ENCODE assay signal across 11 cellular contexts in genomic region chr7:92740713-92741126, GRCh38.
DNase-seq lines count a peak whose midpoint lies in the region; TF ChIP-seq lines count a peak whose summit lies in the region.
"Had no signal": no experiment of that assay in that cellular context is flagged by ENCODE, and none has a peak within 500 bp of the region (broad histone marks: within the 10 kb centered on the region; RNA-seq: fewer than 3 reads in every experiment).

No MANE protein-coding gene starts in this region.

- H3K14ac ChIP-seq in trophoblast cell (ENCODE audit: low read length), result no peak overlapping the region

- no peaks in the 10 kb centered on the region for H3K27me3 ChIP-seq in PC-9 (ENCODE audit: insufficient read depth, low read depth)
- no peaks in the 10 kb centered on the region for H3K27me3 ChIP-seq in trophoblast cell (ENCODE audit: insufficient read depth, low read length)
- no peaks in the 10 kb centered on the region for H3K27me3 ChIP-seq in adrenal gland
- H3K27me3 ChIP-seq: pancreas had no signal

- no peak overlapping the region for H4K8ac ChIP-seq in trophoblast cell (ENCODE audit: low read depth, low read length)

- intact Hi-C loops in PC-9 (cut with micrococcal nuclease; ENCODE audit: unreplicated experiment) (loop anchor here (1.0 kb wide), 2 partner anchors 23 to 92 kb away; no protein-coding TSS in a partner anchor), adrenal gland (cut with DNase I) (no loop called here)

- H2AFZ ChIP-seq in PC-9 (no peak overlapping the region), trophoblast cell (ENCODE audit: insufficient read depth, low read length, poor library complexity) (no peak overlapping the region)

- CTCF ChIA-PET in PC-9 (lab: Charles Lee), result interaction anchor here (0.6 kb wide), 1 partner anchor 11 kb away, joined by 5 read pairs; no protein-coding TSS in a partner anchor

- no peak overlapping the region for H2BK12ac ChIP-seq in trophoblast cell (ENCODE audit: low read length)

- no peak for TF ChIP-seq POLR2A in adrenal gland (IDR thresholded peaks at IDR 0.05)

- H3K4me1 ChIP-seq in PC-9 (replicated peaks; ENCODE audit: insufficient read depth), result peaks cover 27% of the 10 kb centered on the region
- peaks cover 4 to 8% of the 10 kb centered on the region in 2 experiments for H3K4me1 ChIP-seq in trophoblast cell (ENCODE audit: control insufficient read depth in 1 of 2, insufficient read depth in 2 of 2, low read length in 2 of 2)
- H3K4me1 ChIP-seq in adrenal gland (replicated peaks in 1 of 2), result peaks cover 4 to 8% of the 10 kb centered on the region in 2 donors
- H3K4me1 ChIP-seq: pancreas had no signal

- no peak overlapping the region for H4K91ac ChIP-seq in trophoblast cell (ENCODE audit: low read depth, low read length)

- peaks cover 7% of the 10 kb centered on the region; the same call in 1 of the 2 replicates for H3F3A ChIP-seq in PC-9 (ENCODE audit: insufficient read depth, low read depth)

- H3K79me2 ChIP-seq in PC-9 (ENCODE audit: low read depth) (peaks cover 14% of the 10 kb centered on the region), trophoblast cell (ENCODE audit: control insufficient read depth, insufficient read depth, low read length, poor library complexity) (no peaks in the 10 kb centered on the region)

- H2AK5ac ChIP-seq in trophoblast cell (ENCODE audit: low read length), result no peak overlapping the region

- DNase-seq in ELR (ENCODE audit: low read depth), result peak; percentile 94
- peak; percentile 75 to 94 for DNase-seq in PC-9
- peak; percentile 62 for DNase-seq in fibroblast of gingiva (ENCODE audit: low read depth)
- peak; percentile 81 to 97 for DNase-seq in trophoblast cell
- DNase-seq in caudate nucleus (lab: John Stamatoyannopoulos, UW), result no peak
- DNase-seq in adrenal gland, result no peak
- DNase-seq in cerebellar nuclear complex (lab: John Stamatoyannopoulos, UW), result no peak
- DNase-seq in activated T-cell treated with anti-CD3 and anti-CD28 coated beads for 4 hours, result no peak
- DNase-seq: GF-D8, immature natural killer cell, pancreas had no signal

- TF ChIP-seq CTCF in PC-9 (conservative IDR thresholded peaks at IDR 0.05), result no peak
- no peak for TF ChIP-seq CTCF in adrenal gland (IDR thresholded peaks at IDR 0.05)

- POLR2A ChIA-PET in PC-9 (lab: Charles Lee; ENCODE audit: unreplicated experiment), result interaction anchor here (0.6 kb wide), 3 partner anchors 25 to 91 kb away, joined by 6 to 9 read pairs (median 6); no protein-coding TSS in a partner anchor

- no peaks in the 10 kb centered on the region; the same call in none of the 2 replicates for H4K20me1 ChIP-seq in PC-9 (ENCODE audit: insufficient read depth)

- H3K9me2 ChIP-seq in PC-9 (ENCODE audit: insufficient read depth), result no peaks in the 10 kb centered on the region

- no peak overlapping the region for H3K9ac ChIP-seq in trophoblast cell (ENCODE audit: low read length)

- H3K36me3 ChIP-seq in PC-9 (ENCODE audit: low read depth), result no peaks in the 10 kb centered on the region
- no peaks in the 10 kb centered on the region for H3K36me3 ChIP-seq in trophoblast cell (ENCODE audit: control insufficient read depth in 1 of 2, insufficient read depth in 2 of 2, low read length in 2 of 2)
- no peaks in the 10 kb centered on the region for H3K36me3 ChIP-seq in adrenal gland (replicated peaks in 1 of 2)
- H3K36me3 ChIP-seq: pancreas had no signal

- no peak overlapping the region for H2BK120ac ChIP-seq in trophoblast cell (ENCODE audit: insufficient read depth, low read length, poor library complexity)

- no peak overlapping the region for H4K12ac ChIP-seq in trophoblast cell (ENCODE audit: low read depth, low read length)

- H3K18ac ChIP-seq in trophoblast cell (ENCODE audit: low read length), result no peak overlapping the region

- H3K4me2 ChIP-seq in PC-9, result peak overlapping the region; percentile 44
- H3K4me2 ChIP-seq in trophoblast cell (ENCODE audit: low read length), result no peak overlapping the region

- H3K23ac ChIP-seq in trophoblast cell (ENCODE audit: low read length), result no peak overlapping the region

- peak overlapping the region; percentile 41 for H3K27ac ChIP-seq in PC-9
- peak overlapping the region; percentile 85 for H3K27ac ChIP-seq in trophoblast cell (ENCODE audit: low read depth, low read length)
- H3K27ac ChIP-seq in caudate nucleus (ENCODE audit: low read depth, low read length), result no peak overlapping the region
- H3K27ac ChIP-seq in adrenal gland, result no peak overlapping the region
- H3K27ac ChIP-seq: pancreas had no signal

- no CpG with 5 or more reads among the region's 6 CpGs for WGBS in trophoblast cell (ENCODE audit: extremely low coverage, insufficient coverage, insufficient read length)
- WGBS in adrenal gland, 4 donors, result 73 to 78% (median 75%) methylated on average over 6 of the region's 6 CpGs

- BruUV-seq in PC-9 (replicated peaks; lab: Mats Ljungman, UMichigan), result no TSS peak

- no peak overlapping the region for H2BK5ac ChIP-seq in trophoblast cell (ENCODE audit: low read depth, low read length, poor library complexity)

- H3K4ac ChIP-seq in trophoblast cell (ENCODE audit: low read depth, low read length), result no peak overlapping the region

- H3K9me3 ChIP-seq in PC-9 (ENCODE audit: insufficient read depth, low read depth) (no peaks in the 10 kb centered on the region; the same call in 1 of the 2 replicates), trophoblast cell (ENCODE audit: insufficient read depth, low read depth, low read length) (no peaks in the 10 kb centered on the region), adrenal gland (replicated peaks in 1 of 3) (no peaks in the 10 kb centered on the region)
- H3K9me3 ChIP-seq: pancreas had no signal

- no peak overlapping the region for H3K4me3 ChIP-seq in PC-9
- no peak overlapping the region for H3K4me3 ChIP-seq in trophoblast cell (ENCODE audit: low read depth, low read length)
- no peak overlapping the region for H3K4me3 ChIP-seq in adrenal gland
- H3K4me3 ChIP-seq: pancreas had no signal

- H3K79me1 ChIP-seq in trophoblast cell (ENCODE audit: low read length), result peaks cover 5% of the 10 kb centered on the region

Comparison
In these comparisons a context has a peak if more than half of its experiments do, and no peak if none do; other contexts are left out.
1. DNase-seq: peak in ELR (single experiment), PC-9 (2 of 2), fibroblast of gingiva (single experiment) and trophoblast cell (2 of 2); none in caudate nucleus (0 of 61), adrenal gland (0 of 7), cerebellar nuclear complex (0 of 2) and activated T-cell treated with anti-CD3 and anti-CD28 coated beads for 4 hours (single experiment).
2. H3K27ac ChIP-seq: peak in PC-9 (single experiment) and trophoblast cell (single experiment); none in caudate nucleus (single experiment) and adrenal gland (0 of 5).